In the genomic region with DNA sequence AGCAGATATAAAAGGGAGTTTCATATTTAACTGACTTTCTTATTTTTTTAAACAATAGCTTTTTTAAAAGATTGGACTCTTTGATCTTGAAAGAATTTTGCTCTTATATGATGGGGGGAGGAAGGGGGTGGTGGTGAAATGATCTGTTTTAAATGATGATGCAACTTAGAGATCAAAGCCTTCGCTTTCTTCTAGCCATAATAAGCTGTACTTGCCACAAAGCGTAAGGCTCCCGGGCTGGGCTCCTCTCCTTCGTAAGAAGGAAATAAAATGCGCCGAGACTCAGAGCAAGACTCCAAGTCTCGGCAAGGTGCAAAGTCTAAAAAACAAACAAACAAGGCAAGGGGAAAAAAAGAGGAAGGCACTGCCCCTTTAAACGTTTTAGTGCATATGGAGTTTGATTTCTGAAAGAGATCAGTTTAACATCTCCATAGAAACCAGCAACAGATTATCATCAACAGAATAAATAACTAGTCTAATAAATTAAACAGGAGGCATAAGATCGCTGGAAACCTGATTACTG, we compare ENCODE assay signal across 2 cellular contexts.
TF ChIP-seq lines count a peak whose summit lies in the region.

No MANE protein-coding gene starts in this region.

TF ChIP-seq in SK-N-SH, 30 proteins besides CTCF, POLR2A, EP300 and RAD21 (continued from another document):
- TF ChIP-seq, protein P1, sequence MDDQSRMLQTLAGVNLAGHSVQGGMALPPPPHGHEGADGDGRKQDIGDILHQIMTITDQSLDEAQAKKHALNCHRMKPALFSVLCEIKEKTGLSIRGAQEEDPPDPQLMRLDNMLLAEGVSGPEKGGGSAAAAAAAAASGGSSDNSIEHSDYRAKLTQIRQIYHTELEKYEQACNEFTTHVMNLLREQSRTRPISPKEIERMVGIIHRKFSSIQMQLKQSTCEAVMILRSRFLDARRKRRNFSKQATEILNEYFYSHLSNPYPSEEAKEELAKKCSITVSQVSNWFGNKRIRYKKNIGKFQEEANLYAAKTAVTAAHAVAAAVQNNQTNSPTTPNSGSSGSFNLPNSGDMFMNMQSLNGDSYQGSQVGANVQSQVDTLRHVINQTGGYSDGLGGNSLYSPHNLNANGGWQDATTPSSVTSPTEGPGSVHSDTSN (IDR thresholded peaks at IDR 0.05), result no peak
- no peak for TF ChIP-seq FOSL2 (IDR thresholded peaks at IDR 0.05; ENCODE audit: borderline replicate concordance, low read depth)
- no peak for TF ChIP-seq FOXJ3 (CRISPR knock-in tag; IDR thresholded peaks at IDR 0.05)
- TF ChIP-seq TAF1 (IDR thresholded peaks at IDR 0.05; ENCODE audit: borderline replicate concordance, low read depth, low read length), result no peak
- no peak for TF ChIP-seq NFIC (IDR thresholded peaks at IDR 0.05; ENCODE audit: borderline replicate concordance)
- TF ChIP-seq, protein P2, sequence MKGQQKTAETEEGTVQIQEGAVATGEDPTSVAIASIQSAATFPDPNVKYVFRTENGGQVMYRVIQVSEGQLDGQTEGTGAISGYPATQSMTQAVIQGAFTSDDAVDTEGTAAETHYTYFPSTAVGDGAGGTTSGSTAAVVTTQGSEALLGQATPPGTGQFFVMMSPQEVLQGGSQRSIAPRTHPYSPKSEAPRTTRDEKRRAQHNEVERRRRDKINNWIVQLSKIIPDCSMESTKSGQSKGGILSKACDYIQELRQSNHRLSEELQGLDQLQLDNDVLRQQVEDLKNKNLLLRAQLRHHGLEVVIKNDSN (IDR thresholded peaks at IDR 0.05; ENCODE audit: borderline replicate concordance, low read depth), result no peak
- TF ChIP-seq FOXM1 (IDR thresholded peaks at IDR 0.05; ENCODE audit: low read depth), result no peak
- no peak for TF ChIP-seq YY1 (IDR thresholded peaks at IDR 0.05; ENCODE audit: low read depth)
- no peak for TF ChIP-seq CHD2 (IDR thresholded peaks at IDR 0.05; ENCODE audit: low read length, partially characterized antibody)
- TF ChIP-seq JUND (IDR thresholded peaks at IDR 0.05), result no peak
- TF ChIP-seq, protein P3, sequence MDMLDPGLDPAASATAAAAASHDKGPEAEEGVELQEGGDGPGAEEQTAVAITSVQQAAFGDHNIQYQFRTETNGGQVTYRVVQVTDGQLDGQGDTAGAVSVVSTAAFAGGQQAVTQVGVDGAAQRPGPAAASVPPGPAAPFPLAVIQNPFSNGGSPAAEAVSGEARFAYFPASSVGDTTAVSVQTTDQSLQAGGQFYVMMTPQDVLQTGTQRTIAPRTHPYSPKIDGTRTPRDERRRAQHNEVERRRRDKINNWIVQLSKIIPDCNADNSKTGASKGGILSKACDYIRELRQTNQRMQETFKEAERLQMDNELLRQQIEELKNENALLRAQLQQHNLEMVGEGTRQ (IDR thresholded peaks at IDR 0.05; ENCODE audit: borderline replicate concordance, low read depth, low read length), result no peak

TF ChIP-seq in SK-N-SH treated with all-trans-retinoic acid at 6 μM for 48 hours, 23 proteins besides CTCF, POLR2A, EP300 and RAD21 (continued from another document):
- TF ChIP-seq, protein P4, sequence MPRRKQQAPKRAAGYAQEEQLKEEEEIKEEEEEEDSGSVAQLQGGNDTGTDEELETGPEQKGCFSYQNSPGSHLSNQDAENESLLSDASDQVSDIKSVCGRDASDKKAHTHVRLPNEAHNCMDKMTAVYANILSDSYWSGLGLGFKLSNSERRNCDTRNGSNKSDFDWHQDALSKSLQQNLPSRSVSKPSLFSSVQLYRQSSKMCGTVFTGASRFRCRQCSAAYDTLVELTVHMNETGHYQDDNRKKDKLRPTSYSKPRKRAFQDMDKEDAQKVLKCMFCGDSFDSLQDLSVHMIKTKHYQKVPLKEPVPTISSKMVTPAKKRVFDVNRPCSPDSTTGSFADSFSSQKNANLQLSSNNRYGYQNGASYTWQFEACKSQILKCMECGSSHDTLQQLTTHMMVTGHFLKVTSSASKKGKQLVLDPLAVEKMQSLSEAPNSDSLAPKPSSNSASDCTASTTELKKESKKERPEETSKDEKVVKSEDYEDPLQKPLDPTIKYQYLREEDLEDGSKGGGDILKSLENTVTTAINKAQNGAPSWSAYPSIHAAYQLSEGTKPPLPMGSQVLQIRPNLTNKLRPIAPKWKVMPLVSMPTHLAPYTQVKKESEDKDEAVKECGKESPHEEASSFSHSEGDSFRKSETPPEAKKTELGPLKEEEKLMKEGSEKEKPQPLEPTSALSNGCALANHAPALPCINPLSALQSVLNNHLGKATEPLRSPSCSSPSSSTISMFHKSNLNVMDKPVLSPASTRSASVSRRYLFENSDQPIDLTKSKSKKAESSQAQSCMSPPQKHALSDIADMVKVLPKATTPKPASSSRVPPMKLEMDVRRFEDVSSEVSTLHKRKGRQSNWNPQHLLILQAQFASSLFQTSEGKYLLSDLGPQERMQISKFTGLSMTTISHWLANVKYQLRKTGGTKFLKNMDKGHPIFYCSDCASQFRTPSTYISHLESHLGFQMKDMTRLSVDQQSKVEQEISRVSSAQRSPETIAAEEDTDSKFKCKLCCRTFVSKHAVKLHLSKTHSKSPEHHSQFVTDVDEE (CRISPR knock-in tag; IDR thresholded peaks at IDR 0.05), result no peak
- TF ChIP-seq OSR1 (CRISPR knock-in tag; IDR thresholded peaks at IDR 0.05), result no peak
- TF ChIP-seq, protein P5, sequence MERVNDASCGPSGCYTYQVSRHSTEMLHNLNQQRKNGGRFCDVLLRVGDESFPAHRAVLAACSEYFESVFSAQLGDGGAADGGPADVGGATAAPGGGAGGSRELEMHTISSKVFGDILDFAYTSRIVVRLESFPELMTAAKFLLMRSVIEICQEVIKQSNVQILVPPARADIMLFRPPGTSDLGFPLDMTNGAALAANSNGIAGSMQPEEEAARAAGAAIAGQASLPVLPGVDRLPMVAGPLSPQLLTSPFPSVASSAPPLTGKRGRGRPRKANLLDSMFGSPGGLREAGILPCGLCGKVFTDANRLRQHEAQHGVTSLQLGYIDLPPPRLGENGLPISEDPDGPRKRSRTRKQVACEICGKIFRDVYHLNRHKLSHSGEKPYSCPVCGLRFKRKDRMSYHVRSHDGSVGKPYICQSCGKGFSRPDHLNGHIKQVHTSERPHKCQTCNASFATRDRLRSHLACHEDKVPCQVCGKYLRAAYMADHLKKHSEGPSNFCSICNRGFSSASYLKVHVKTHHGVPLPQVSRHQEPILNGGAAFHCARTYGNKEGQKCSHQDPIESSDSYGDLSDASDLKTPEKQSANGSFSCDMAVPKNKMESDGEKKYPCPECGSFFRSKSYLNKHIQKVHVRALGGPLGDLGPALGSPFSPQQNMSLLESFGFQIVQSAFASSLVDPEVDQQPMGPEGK (CRISPR knock-in tag; IDR thresholded peaks at IDR 0.05; ENCODE audit: borderline replicate concordance), result no peak
- no peak for TF ChIP-seq ARNTL (CRISPR knock-in tag; IDR thresholded peaks at IDR 0.05; ENCODE audit: borderline replicate concordance, low read depth)
- TF ChIP-seq ZFP3 (CRISPR knock-in tag; IDR thresholded peaks at IDR 0.05), result no peak
- TF ChIP-seq ZNF8 (CRISPR knock-in tag; IDR thresholded peaks at IDR 0.05), result no peak
- no peak for TF ChIP-seq PPARA (CRISPR knock-in tag; IDR thresholded peaks at IDR 0.05; ENCODE audit: borderline replicate concordance)
- no peak for TF ChIP-seq CSDC2 (CRISPR knock-in tag; IDR thresholded peaks at IDR 0.05)
- no peak for TF ChIP-seq ZFP30 (CRISPR knock-in tag; IDR thresholded peaks at IDR 0.05)
- TF ChIP-seq, protein P6, sequence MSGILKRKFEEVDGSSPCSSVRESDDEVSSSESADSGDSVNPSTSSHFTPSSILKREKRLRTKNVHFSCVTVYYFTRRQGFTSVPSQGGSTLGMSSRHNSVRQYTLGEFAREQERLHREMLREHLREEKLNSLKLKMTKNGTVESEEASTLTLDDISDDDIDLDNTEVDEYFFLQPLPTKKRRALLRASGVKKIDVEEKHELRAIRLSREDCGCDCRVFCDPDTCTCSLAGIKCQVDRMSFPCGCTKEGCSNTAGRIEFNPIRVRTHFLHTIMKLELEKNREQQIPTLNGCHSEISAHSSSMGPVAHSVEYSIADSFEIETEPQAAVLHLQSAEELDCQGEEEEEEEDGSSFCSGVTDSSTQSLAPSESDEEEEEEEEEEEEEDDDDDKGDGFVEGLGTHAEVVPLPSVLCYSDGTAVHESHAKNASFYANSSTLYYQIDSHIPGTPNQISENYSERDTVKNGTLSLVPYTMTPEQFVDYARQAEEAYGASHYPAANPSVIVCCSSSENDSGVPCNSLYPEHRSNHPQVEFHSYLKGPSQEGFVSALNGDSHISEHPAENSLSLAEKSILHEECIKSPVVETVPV (CRISPR knock-in tag; IDR thresholded peaks at IDR 0.05), result no peak
